ENCODE assay signal across 19 cellular contexts in the genomic region with DNA sequence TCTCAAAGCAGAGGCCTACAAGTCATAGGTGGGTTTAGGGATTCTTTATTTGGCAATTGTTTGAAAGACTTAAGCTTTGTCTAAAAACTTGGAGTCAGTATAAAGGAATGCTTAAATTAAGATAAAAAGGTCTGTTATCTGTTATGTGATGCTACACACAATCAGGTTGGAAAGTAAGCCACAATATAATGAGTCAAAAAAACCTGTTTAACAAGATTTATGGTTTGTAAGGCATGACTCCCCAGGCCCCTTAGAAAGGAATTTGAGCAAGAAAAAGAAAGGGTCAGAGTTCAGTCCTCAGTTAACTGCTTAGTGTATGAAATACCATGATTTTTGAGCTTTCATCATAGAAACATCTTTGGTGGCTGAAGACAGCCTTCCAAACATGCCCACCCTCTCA.
A peak's percentile ranks its signal among the peaks of the same experiment; 100 is the strongest.
DNase-seq lines count a peak whose midpoint lies in the region; ATAC-seq, FAIRE-seq and TF ChIP-seq lines count a peak whose summit lies in the region.
"Had no signal": no experiment of that assay in that cellular context is flagged by ENCODE, and none has a peak within 500 bp of the region (broad histone marks: within the 10 kb centered on the region; RNA-seq: fewer than 3 reads in every experiment).

No MANE protein-coding gene starts in this region.

- no peak overlapping the region for H4K5ac ChIP-seq in H9 (ENCODE audit: insufficient read length, low read depth, low read length)

- H3K23me2 ChIP-seq in H9 (ENCODE audit: insufficient read length, low read depth, low read length, poor library complexity, severe bottlenecking), result no peaks in the 10 kb centered on the region

- H3K4me1 Mint-ChIP-seq in H9, result peaks cover 4 to 18% of the 10 kb centered on the region in 2 experiments; a peak in 3 of 4 replicates

- no peaks in the 10 kb centered on the region for H3K27me3 Mint-ChIP-seq in H9 (ENCODE audit: low read depth)

- ATAC-seq in RWPE2 (ENCODE audit: low read depth) (peak; percentile 65), foreskin keratinocyte (peak; percentile 88), HepG2 (no peak)

- H2AK5ac ChIP-seq in H9 (ENCODE audit: insufficient read length, low read length), result no peak overlapping the region
- H2AK5ac ChIP-seq in trophoblast cell (ENCODE audit: low read length), result peak overlapping the region; percentile 29

- H3K4me1 ChIP-seq in H9 (ENCODE audit: insufficient read depth, low read length) (no peaks in the 10 kb centered on the region; the same call in 1 of the 2 replicates), RWPE2 (ENCODE audit: insufficient read depth, poor library complexity, severe bottlenecking) (peaks cover 24% of the 10 kb centered on the region), foreskin keratinocyte (peaks cover 21% of the 10 kb centered on the region), trophoblast cell (ENCODE audit: control insufficient read depth in 1 of 2, insufficient read depth in 2 of 2, low read length in 2 of 2) (peaks cover 5 to 9% of the 10 kb centered on the region in 2 experiments), HepG2 (ENCODE audit: insufficient read depth, low read length) (no peaks in the 10 kb centered on the region)
- H3K4me1 ChIP-seq: BE2C, SJSA1 had no signal

- H3K79me1 ChIP-seq in H9 (ENCODE audit: insufficient read depth, low read depth, low read length, poor library complexity, severe bottlenecking) (no peaks in the 10 kb centered on the region), trophoblast cell (ENCODE audit: low read length) (peaks cover 17% of the 10 kb centered on the region)

- FAIRE-seq in HepG2 (lab: Jason Lieb, UNC), result no peak
- FAIRE-seq: G401.6, HTR-8/SVneo had no signal

- peaks cover 0 to 2% of the 10 kb centered on the region in 2 experiments; a peak in 1 of 5 replicates for H3K9me3 Mint-ChIP-seq in H9

- no peak overlapping the region for H3K56ac ChIP-seq in H9 (ENCODE audit: insufficient read length, low read depth, low read length)

- H3K27ac ChIP-seq in H9 (ENCODE audit: insufficient read length, low read depth, low read length), result no peak overlapping the region
- peak overlapping the region; percentile 70 for H3K27ac ChIP-seq in RWPE2 (ENCODE audit: poor library complexity, severe bottlenecking)
- no peak overlapping the region for H3K27ac ChIP-seq in foreskin keratinocyte
- peak overlapping the region; percentile 96 for H3K27ac ChIP-seq in trophoblast cell (ENCODE audit: low read depth, low read length)
- no peak overlapping the region for H3K27ac ChIP-seq in HepG2 (ENCODE audit: extremely low read length, insufficient read depth, low read length)
- H3K27ac ChIP-seq: KMS-11, SJSA1 had no signal

- H2AFZ ChIP-seq in H9 (ENCODE audit: low read length) (peak overlapping the region; percentile 36), trophoblast cell (ENCODE audit: insufficient read depth, low read length, poor library complexity) (peak overlapping the region; percentile 45), HepG2 (ENCODE audit: low read length) (no peak overlapping the region)

- H3K4me2 ChIP-seq in H9 (ENCODE audit: insufficient read depth, insufficient read length, low read length), result no peak overlapping the region
- H3K4me2 ChIP-seq in trophoblast cell (ENCODE audit: low read length), result peak overlapping the region; percentile 58
- no peak overlapping the region for H3K4me2 ChIP-seq in HepG2 (ENCODE audit: low read depth, low read length)
- H3K4me2 ChIP-seq: KMS-11 had no signal

- TF ChIP-seq EP300 in HepG2 (IDR thresholded peaks at IDR 0.05; ENCODE audit: low read depth in 2 of 2, low read length in 2 of 2), result no peak
- TF ChIP-seq EP300 in HepG2 (CRISPR knock-in tag; IDR thresholded peaks at IDR 0.05; ENCODE audit: borderline replicate concordance), result no peak

- H3K18ac ChIP-seq in H9 (ENCODE audit: insufficient read length, low read depth, low read length) (no peak overlapping the region), trophoblast cell (ENCODE audit: low read length) (peak overlapping the region; percentile 64)

- H3K27me3 ChIP-seq in H9 (ENCODE audit: insufficient read depth, low read length) (no peaks in the 10 kb centered on the region), RWPE2 (ENCODE audit: insufficient read depth, poor library complexity, severe bottlenecking) (no peaks in the 10 kb centered on the region), foreskin keratinocyte (no peaks in the 10 kb centered on the region), trophoblast cell (ENCODE audit: insufficient read depth, low read length) (no peaks in the 10 kb centered on the region), HepG2 (ENCODE audit: control insufficient read depth in 1 of 2, insufficient read depth in 2 of 2, low read length in 2 of 2) (no peaks in the 10 kb centered on the region)
- H3K27me3 ChIP-seq: BE2C, SJSA1 had no signal

- no peak overlapping the region for H3K4me3 Mint-ChIP-seq in H9

- H3K79me2 ChIP-seq in H9 (ENCODE audit: insufficient read depth, low read length) (no peaks in the 10 kb centered on the region), trophoblast cell (ENCODE audit: control insufficient read depth, insufficient read depth, low read length, poor library complexity) (no peaks in the 10 kb centered on the region), HepG2 (ENCODE audit: insufficient read depth, low read length) (no peaks in the 10 kb centered on the region)

- H2BK12ac ChIP-seq in H9 (ENCODE audit: insufficient read length, low read depth, low read length), result no peak overlapping the region
- H2BK12ac ChIP-seq in trophoblast cell (ENCODE audit: low read length), result peak overlapping the region; percentile 99

- no peak for TF ChIP-seq RAD21 in HepG2 (CRISPR knock-in tag; IDR thresholded peaks at IDR 0.05)

- no peak overlapping the region for H3K27ac Mint-ChIP-seq in H9

- in situ Hi-C loops in HepG2 (cut with HindIII; ENCODE audit: extremely low pct_ligation_motif_present, low pct_unique_long_range_greater_than_20kb), result no loop called here

- H3K23ac ChIP-seq in H9 (ENCODE audit: insufficient read length, low read depth, low read length), result no peak overlapping the region
- no peak overlapping the region for H3K23ac ChIP-seq in trophoblast cell (ENCODE audit: low read length)

- H4K91ac ChIP-seq in H9 (ENCODE audit: insufficient read length, low read depth, low read length) (no peak overlapping the region), trophoblast cell (ENCODE audit: low read depth, low read length) (peak overlapping the region; percentile 92)

- H3K9ac ChIP-seq in H9 (ENCODE audit: extremely low read depth, insufficient read length, low read length) (no peak overlapping the region), trophoblast cell (ENCODE audit: low read length) (no peak overlapping the region), HepG2 (ENCODE audit: insufficient read depth, low read depth, low read length) (no peak overlapping the region)
- H3K9ac ChIP-seq: KMS-11 had no signal

- H3K4me3 ChIP-seq in RWPE2 (ENCODE audit: severe bottlenecking) (no peak overlapping the region), trophoblast cell (ENCODE audit: low read depth, low read length) (no peak overlapping the region), HepG2 (replicated peaks in 1 of 3; ENCODE audit: insufficient read depth in 1 of 3, low read depth in 2 of 3, low read length in 3 of 3) (no peak overlapping the region)
- H3K4me3 ChIP-seq: SJSA1 had no signal

- H3K14ac ChIP-seq in H9 (ENCODE audit: insufficient read depth, low read length) (no peak overlapping the region), trophoblast cell (ENCODE audit: low read length) (peak overlapping the region; percentile 67)

- no peak overlapping the region for H2BK15ac ChIP-seq in H9 (ENCODE audit: low read depth, low read length)

- intact Hi-C loops in HepG2 (cut with micrococcal nuclease; ENCODE audit: unreplicated experiment), result no loop called here

- POLR2A ChIA-PET in HepG2 (lab: Yijun Ruan, JAX), result no interaction called here

- H4K8ac ChIP-seq in H9 (replicated peaks; ENCODE audit: insufficient read length, low read depth, low read length) (no peak overlapping the region), trophoblast cell (ENCODE audit: low read depth, low read length) (peak overlapping the region; percentile 87)

- no peak for DNase-seq in H9
- DNase-seq in RWPE2 (ENCODE audit: low spot score), result no peak
- DNase-seq in foreskin keratinocyte, result peak; percentile 40 to 67
- DNase-seq in trophoblast cell, result peak; percentile 51 to 92
- DNase-seq in HepG2 (ENCODE audit: low spot score), result no peak
- DNase-seq in RKO (ENCODE audit: low spot score), result no peak
- DNase-seq in activated T-cell treated with anti-CD3 and anti-CD28 coated beads for 4 hours, result no peak
- no peak for DNase-seq in GM03348 (ENCODE audit: low spot score)
- DNase-seq: BE2C, GOT3, IMR-90, NCI-H1694, NCI-H2081, NCI-H446 treated with DMSO at 0.1 percent for 48 hours, NCI-H526 treated with DMSO at 0.1 percent for 48 hours had no signal

- CTCF ChIA-PET in HepG2 (lab: Yijun Ruan, JAX; ENCODE audit: low intra/inter-chr PET ratio, low total read pairs), result no interaction called here

- no peaks in the 10 kb centered on the region for H4K20me1 ChIP-seq in H9 (ENCODE audit: control insufficient read depth, insufficient read depth, insufficient read length)
- H4K20me1 ChIP-seq in HepG2 (ENCODE audit: insufficient read depth, low read length), result no peaks in the 10 kb centered on the region

- H2BK20ac ChIP-seq in H9 (ENCODE audit: low read depth, low read length, poor library complexity, severe bottlenecking), result no peak overlapping the region

- no peak overlapping the region for H2BK120ac ChIP-seq in H9 (ENCODE audit: low read depth, low read length, poor library complexity, severe bottlenecking)
- H2BK120ac ChIP-seq in trophoblast cell (ENCODE audit: insufficient read depth, low read length, poor library complexity), result peak overlapping the region; percentile 95

- no TSS peak for BruUV-seq in HepG2 (replicated peaks; lab: Mats Ljungman, UMichigan)

- H3K4ac ChIP-seq in H9 (ENCODE audit: low read depth, low read length), result no peak overlapping the region
- H3K4ac ChIP-seq in trophoblast cell (ENCODE audit: low read depth, low read length), result no peak overlapping the region

- TF ChIP-seq CTCF in H9 (conservative IDR thresholded peaks at IDR 0.05) (no peak), RWPE2 (IDR thresholded peaks at IDR 0.05; ENCODE audit: poor library complexity, severe bottlenecking) (no peak), foreskin keratinocyte (conservative IDR thresholded peaks at IDR 0.05) (no peak), HepG2 (CRISPR knock-in tag; IDR thresholded peaks at IDR 0.05) (no peak)

- H3K9me3 ChIP-seq in H9 (ENCODE audit: control insufficient read depth, low read depth, low read length), result no peaks in the 10 kb centered on the region
- H3K9me3 ChIP-seq in RWPE2 (ENCODE audit: severe bottlenecking), result no peaks in the 10 kb centered on the region
- H3K9me3 ChIP-seq in trophoblast cell (ENCODE audit: insufficient read depth, low read depth, low read length), result no peaks in the 10 kb centered on the region
- H3K9me3 ChIP-seq in HepG2 (ENCODE audit: low read length), result no peaks in the 10 kb centered on the region
- H3K9me3 ChIP-seq: BE2C, SJSA1 had no signal

- no peaks in the 10 kb centered on the region; a peak in 1 of 7 replicates for H3K36me3 Mint-ChIP-seq in H9 (ENCODE audit: insufficient read depth in 1 of 3, low read depth in 3 of 3)

- no peak overlapping the region for H4K12ac ChIP-seq in trophoblast cell (ENCODE audit: low read depth, low read length)

- TF ChIP-seq POLR2A in HepG2 (IDR thresholded peaks at IDR 0.05; ENCODE audit: insufficient read depth in 1 of 2, low read depth in 2 of 2, low read length in 2 of 2), result no peak

- H3T11ph ChIP-seq in H9 (ENCODE audit: low read length), result no peak overlapping the region

- H2BK5ac ChIP-seq in H9 (ENCODE audit: insufficient read length, low read length) (no peak overlapping the region), trophoblast cell (ENCODE audit: low read depth, low read length, poor library complexity) (peak overlapping the region; percentile 96)

- H3K36me3 ChIP-seq in RWPE2 (ENCODE audit: low read depth), result no peaks in the 10 kb centered on the region
- no peaks in the 10 kb centered on the region for H3K36me3 ChIP-seq in trophoblast cell (ENCODE audit: control insufficient read depth in 1 of 2, insufficient read depth in 2 of 2, low read length in 2 of 2)
- H3K36me3 ChIP-seq in HepG2 (replicated peaks in 1 of 2; ENCODE audit: control insufficient read depth in 1 of 2, insufficient read depth in 2 of 2, low read length in 2 of 2), result no peaks in the 10 kb centered on the region
- H3K36me3 ChIP-seq: BE2C, SJSA1 had no signal

Comparison
In these comparisons a context has a peak if more than half of its experiments do, and no peak if none do; other contexts are left out.
1. DNase-seq: peak in foreskin keratinocyte (2 of 2) and trophoblast cell (2 of 2); none in H9 (single experiment), RWPE2 (single experiment), HepG2 (single experiment), RKO (single experiment), activated T-cell treated with anti-CD3 and anti-CD28 coated beads for 4 hours (single experiment) and GM03348 (single experiment).
2. H3K27ac ChIP-seq: peak in RWPE2 (single experiment) and trophoblast cell (single experiment); none in H9 (single experiment), foreskin keratinocyte (single experiment) and HepG2 (single experiment).